Comparison of ENCODE assay signal across 8 cellular contexts in genomic region chr3:105823149-105823866, GRCh38. TPM values are rescaled to one million over a fixed set of nuclear protein-coding genes. Genes with fewer than 3 reads are reported as not detected.
DNase-seq lines count a peak whose midpoint lies in the region; ATAC-seq, FAIRE-seq and TF ChIP-seq lines count a peak whose summit lies in the region.

No MANE protein-coding gene starts in this region.

- no peaks in the 10 kb centered on the region for H3K36me3 ChIP-seq in HEK293 (ENCODE audit: control insufficient read depth in 2 of 2, insufficient read depth in 1 of 2, low read length in 2 of 2)

- peak overlapping the region; percentile 48 for H3K27ac Mint-ChIP-seq in activated CD8-positive, alpha-beta T cell treated with anti-CD3 and anti-CD28 coated beads, Interleukin-2, amount 10 ng/mL, durations not matched to agents 7 days and 5 days
- H3K27ac Mint-ChIP-seq in stimulated activated effector memory CD8-positive, alpha-beta T cell treated with anti-CD3 and anti-CD28 coated beads, Interleukin-12 subunit alpha, Interleukin-12 subunit beta, amount 100 ng/mL, for 72 hours: peak overlapping the region; percentile 94

- intact Hi-C loops in Right ventricle myocardium superior (cut with DNase I): no loop called here

- peaks cover 64% of the 10 kb centered on the region for H3K4me1 Mint-ChIP-seq in activated CD8-positive, alpha-beta T cell treated with anti-CD3 and anti-CD28 coated beads, Interleukin-2, amount 10 ng/mL, durations not matched to agents 7 days and 5 days (ENCODE audit: low read depth)
- H3K4me1 Mint-ChIP-seq in stimulated activated effector memory CD8-positive, alpha-beta T cell treated with anti-CD3 and anti-CD28 coated beads, Interleukin-12 subunit alpha, Interleukin-12 subunit beta, amount 100 ng/mL, for 72 hours: peaks cover 68% of the 10 kb centered on the region

- no peaks in the 10 kb centered on the region for H3K9me3 Mint-ChIP-seq in activated CD8-positive, alpha-beta T cell treated with anti-CD3 and anti-CD28 coated beads, Interleukin-2, amount 10 ng/mL, durations not matched to agents 7 days and 5 days (ENCODE audit: insufficient read depth)
- H3K9me3 Mint-ChIP-seq in stimulated activated effector memory CD8-positive, alpha-beta T cell treated with anti-CD3 and anti-CD28 coated beads, Interleukin-12 subunit alpha, Interleukin-12 subunit beta, amount 100 ng/mL, for 72 hours: no peaks in the 10 kb centered on the region

- ATAC-seq in activated CD8-positive, alpha-beta T cell treated with anti-CD3 and anti-CD28 coated beads, Interleukin-2, amount 10 ng/mL, durations not matched to agents 7 days and 5 days: peak; percentile 8
- ATAC-seq in Right ventricle myocardium superior (ENCODE audit: poor library complexity) (peak; percentile 52), HG03521 (IDR thresholded peaks at IDR 0.05; ENCODE audit: unreplicated experiment) (no peak), HG02588 (IDR thresholded peaks at IDR 0.05; ENCODE audit: unreplicated experiment) (no peak)
- ATAC-seq in stimulated activated effector memory CD8-positive, alpha-beta T cell treated with anti-CD3 and anti-CD28 coated beads, Interleukin-12 subunit alpha, Interleukin-12 subunit beta, amount 100 ng/mL, for 72 hours: peak; percentile 85

- H3K4me3 Mint-ChIP-seq in activated CD8-positive, alpha-beta T cell treated with anti-CD3 and anti-CD28 coated beads, Interleukin-2, amount 10 ng/mL, durations not matched to agents 7 days and 5 days: no peak overlapping the region
- H3K4me3 Mint-ChIP-seq in stimulated activated effector memory CD8-positive, alpha-beta T cell treated with anti-CD3 and anti-CD28 coated beads, Interleukin-12 subunit alpha, Interleukin-12 subunit beta, amount 100 ng/mL, for 72 hours: peak overlapping the region; percentile 53

- POLR2A ChIA-PET in HEK293 (lab: Yijun Ruan, JAX): no interaction called here
- POLR2A ChIA-PET in activated CD8-positive, alpha-beta T cell treated with anti-CD3 and anti-CD28 coated beads, Interleukin-2, amount 10 ng/mL, durations not matched to agents 7 days and 5 days (lab: Charles Lee): interaction anchor here (0.9 to 1.6 kb wide), 2 partner anchors 14 to 45 kb away, joined by 3 to 5 read pairs; partner anchors contain the start of gene CBLB

- TF ChIP-seq CTCF in HEK293 (tag by site-specific recombination; IDR thresholded peaks at IDR 0.05): no peak

- CTCF ChIA-PET in HEK293 (lab: Yijun Ruan, JAX): no interaction called here
- CTCF ChIA-PET in activated CD8-positive, alpha-beta T cell treated with anti-CD3 and anti-CD28 coated beads, Interleukin-2, amount 10 ng/mL, durations not matched to agents 7 days and 5 days (lab: Charles Lee): interaction anchor here (0.6 to 2.3 kb wide), 4 partner anchors 12 to 136 kb away, joined by 3 to 7 read pairs (median 4); no protein-coding TSS in a partner anchor

- peaks cover 71% of the 10 kb centered on the region for H3K36me3 Mint-ChIP-seq in activated CD8-positive, alpha-beta T cell treated with anti-CD3 and anti-CD28 coated beads, Interleukin-2, amount 10 ng/mL, durations not matched to agents 7 days and 5 days (ENCODE audit: low read depth)
- H3K36me3 Mint-ChIP-seq in stimulated activated effector memory CD8-positive, alpha-beta T cell treated with anti-CD3 and anti-CD28 coated beads, Interleukin-12 subunit alpha, Interleukin-12 subunit beta, amount 100 ng/mL, for 72 hours: peaks cover 93% of the 10 kb centered on the region

- no peak overlapping the region for H3K27ac ChIP-seq in HEK293 (ENCODE audit: extremely low read depth, low read depth, low read length)

- no peak overlapping the region for H3K4me3 ChIP-seq in HEK293 (ENCODE audit: low read depth, low read length)

- H3K4me1 ChIP-seq in HEK293 (ENCODE audit: control insufficient read depth, insufficient read depth, low read length): peaks cover 9% of the 10 kb centered on the region

- no peaks in the 10 kb centered on the region for H3K9me3 ChIP-seq in HEK293 (ENCODE audit: control insufficient read depth, insufficient read depth, low read depth, low read length)

- no peak for DNase-seq in activated CD8-positive, alpha-beta T cell treated with anti-CD3 and anti-CD28 coated beads, Interleukin-2, amount 10 ng/mL, durations not matched to agents 7 days and 5 days
- no peak for DNase-seq in Right ventricle myocardium superior
- no peak for DNase-seq in stimulated activated effector memory CD8-positive, alpha-beta T cell treated with anti-CD3 and anti-CD28 coated beads, Interleukin-12 subunit alpha, Interleukin-12 subunit beta, amount 100 ng/mL, for 72 hours (ENCODE audit: low spot score in 2 of 2)
- no peak for DNase-seq in GM19239 (ENCODE audit: insufficient read length, low spot score)
- no peak for DNase-seq in DMS 273 treated with DMSO at 0.1 percent for 48 hours (lab: John Stamatoyannopoulos, UW)

- no peak for FAIRE-seq in GM19239 (lab: Jason Lieb, UNC)

- H3K27me3 Mint-ChIP-seq in activated CD8-positive, alpha-beta T cell treated with anti-CD3 and anti-CD28 coated beads, Interleukin-2, amount 10 ng/mL, durations not matched to agents 7 days and 5 days (ENCODE audit: low read depth): no peaks in the 10 kb centered on the region

TF ChIP-seq in HEK293, 187 proteins besides CTCF, POLR2A, EP300 and RAD21:
- TF ChIP-seq, protein P1, sequence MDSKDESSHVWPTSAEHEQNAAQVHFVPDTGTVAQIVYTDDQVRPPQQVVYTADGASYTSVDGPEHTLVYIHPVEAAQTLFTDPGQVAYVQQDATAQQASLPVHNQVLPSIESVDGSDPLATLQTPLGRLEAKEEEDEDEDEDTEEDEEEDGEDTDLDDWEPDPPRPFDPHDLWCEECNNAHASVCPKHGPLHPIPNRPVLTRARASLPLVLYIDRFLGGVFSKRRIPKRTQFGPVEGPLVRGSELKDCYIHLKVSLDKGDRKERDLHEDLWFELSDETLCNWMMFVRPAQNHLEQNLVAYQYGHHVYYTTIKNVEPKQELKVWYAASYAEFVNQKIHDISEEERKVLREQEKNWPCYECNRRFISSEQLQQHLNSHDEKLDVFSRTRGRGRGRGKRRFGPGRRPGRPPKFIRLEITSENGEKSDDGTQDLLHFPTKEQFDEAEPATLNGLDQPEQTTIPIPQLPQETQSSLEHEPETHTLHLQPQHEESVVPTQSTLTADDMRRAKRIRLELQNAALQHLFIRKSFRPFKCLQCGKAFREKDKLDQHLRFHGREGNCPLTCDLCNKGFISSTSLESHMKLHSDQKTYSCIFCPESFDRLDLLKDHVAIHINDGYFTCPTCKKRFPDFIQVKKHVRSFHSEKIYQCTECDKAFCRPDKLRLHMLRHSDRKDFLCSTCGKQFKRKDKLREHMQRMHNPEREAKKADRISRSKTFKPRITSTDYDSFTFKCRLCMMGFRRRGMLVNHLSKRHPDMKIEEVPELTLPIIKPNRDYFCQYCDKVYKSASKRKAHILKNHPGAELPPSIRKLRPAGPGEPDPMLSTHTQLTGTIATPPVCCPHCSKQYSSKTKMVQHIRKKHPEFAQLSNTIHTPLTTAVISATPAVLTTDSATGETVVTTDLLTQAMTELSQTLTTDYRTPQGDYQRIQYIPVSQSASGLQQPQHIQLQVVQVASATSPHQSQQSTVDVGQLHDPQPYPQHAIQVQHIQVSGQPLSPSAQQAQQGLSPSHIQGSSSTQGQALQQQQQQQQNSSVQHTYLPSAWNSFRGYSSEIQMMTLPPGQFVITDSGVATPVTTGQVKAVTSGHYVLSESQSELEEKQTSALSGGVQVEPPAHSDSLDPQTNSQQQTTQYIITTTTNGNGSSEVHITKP (tag by site-specific recombination; IDR thresholded peaks at IDR 0.05): peak; percentile 52; the same call in 1 of the 2 replicates
- no peak for TF ChIP-seq OSR2 (tag by site-specific recombination; IDR thresholded peaks at IDR 0.05)
- no peak for TF ChIP-seq ZNF169 (tag by site-specific recombination; IDR thresholded peaks at IDR 0.05)
- no peak for TF ChIP-seq ZNF514 (tag by site-specific recombination; IDR thresholded peaks at IDR 0.05)

RNA-seq across cellular contexts. Expression of gene CBLB, which starts 45.5 kb away (rescaled TPM):
- 100 to 1,000 TPM; 117 to 122 TPM for total RNA-seq in activated CD8-positive, alpha-beta T cell treated with anti-CD3 and anti-CD28 coated beads, Interleukin-2, amount 10 ng/mL, durations not matched to agents 7 days and 5 days
- total RNA-seq in Right ventricle myocardium superior: 56.7 TPM

Comparison
In these comparisons a context has a peak if more than half of its experiments do, and no peak if none do; other contexts are left out.
1. ATAC-seq: peak in activated CD8-positive, alpha-beta T cell treated with anti-CD3 and anti-CD28 coated beads, Interleukin-2, amount 10 ng/mL, durations not matched to agents 7 days and 5 days (single experiment), Right ventricle myocardium superior (single experiment) and stimulated activated effector memory CD8-positive, alpha-beta T cell treated with anti-CD3 and anti-CD28 coated beads, Interleukin-12 subunit alpha, Interleukin-12 subunit beta, amount 100 ng/mL, for 72 hours (single experiment); none in HG03521 (single experiment) and HG02588 (single experiment).